In genomic region chr22:16777284-16777924, GRCh38 we compare ENCODE assay signal across 8 cellular contexts. TPM values are rescaled to one million over a fixed set of nuclear protein-coding genes. Genes with fewer than 3 reads are reported as not detected.
"Had no signal": no experiment of that assay in that cellular context is flagged by ENCODE, and none has a peak within 500 bp of the region (broad histone marks: within the 10 kb centered on the region; RNA-seq: fewer than 3 reads in every experiment).

No MANE protein-coding gene starts in this region.

- DNase-seq: IMR-90, KBM-7, KG1 had no signal

- FAIRE-seq: HepG2, HTR-8/SVneo had no signal

- H3K27ac ChIP-seq: HL-60 had no signal

- ATAC-seq: HepG2 had no signal

RNA-seq across cellular contexts. Expression of gene XKR3, which starts 47.8 kb away (rescaled TPM):
- total RNA-seq: HepG2, HT-29, IMR-90 had no signal
- polyA plus RNA-seq: HepG2, IgD-negative memory B cell, IMR-90 had no signal
